Comparison of ENCODE assay signal across 24 cellular contexts in genomic region chr15:94028809-94029208, GRCh38.
DNase-seq lines count a peak whose midpoint lies in the region; ATAC-seq, FAIRE-seq and TF ChIP-seq lines count a peak whose summit lies in the region.
"Had no signal": no experiment of that assay in that cellular context is flagged by ENCODE, and none has a peak within 500 bp of the region (broad histone marks: within the 10 kb centered on the region; RNA-seq: fewer than 3 reads in every experiment).

No MANE protein-coding gene starts in this region.

- H3K36me3 ChIP-seq in HCT116 (ENCODE audit: control insufficient read depth in 1 of 2, insufficient read depth in 2 of 2, low read length in 2 of 2) (no peaks in the 10 kb centered on the region), mesendoderm (ENCODE audit: control insufficient read depth, insufficient read depth, low read length) (no peaks in the 10 kb centered on the region), transverse colon (no peaks in the 10 kb centered on the region)
- H3K36me3 ChIP-seq in CD4-positive, alpha-beta memory T cell (ENCODE audit: insufficient read depth, low read length) = no peaks in the 10 kb centered on the region
- H3K36me3 ChIP-seq: BLaER1 treated with 17β-estradiol and CSF1 and Interleukin-3, amounts not matched to agents 10 nM and 100 nM had no signal

- H3K4me1 Mint-ChIP-seq in chondrocyte (ENCODE audit: low read depth) = peaks cover 8% of the 10 kb centered on the region
- no peaks in the 10 kb centered on the region for H3K4me1 Mint-ChIP-seq in CD4-positive, alpha-beta memory T cell

- no CpG with 5 or more reads among the region's 6 CpGs for WGBS in mesendoderm (ENCODE audit: extremely low coverage, insufficient coverage, low lambda C conversion rate)
- 85% methylated on average over 6 of the region's 6 CpGs for WGBS in transverse colon (ENCODE audit: low coverage in 1 of 2), 2 donors

- H3K9ac ChIP-seq in HCT116 (ENCODE audit: low read length) (no peak overlapping the region), mesendoderm (ENCODE audit: low read length) (no peak overlapping the region)
- H3K9ac ChIP-seq: BLaER1 treated with 17β-estradiol and CSF1 and Interleukin-3, amounts not matched to agents 10 nM and 100 nM had no signal

- H3K4me2 ChIP-seq in HCT116 (ENCODE audit: low read length) (no peak overlapping the region), mesendoderm (ENCODE audit: low read length) (no peak overlapping the region)
- H3K4me2 ChIP-seq: BLaER1 treated with 17β-estradiol and CSF1 and Interleukin-3, amounts not matched to agents 10 nM and 100 nM had no signal

- peak; percentile 36; the same call in 1 of the 2 replicates for ATAC-seq in HCT116
- no peak for ATAC-seq in omental fat pad (ENCODE audit: low FRiP score)
- ATAC-seq: CD8-positive, alpha-beta T cell; Right ventricle myocardium inferior had no signal

- no peak overlapping the region for H3K4me3 Mint-ChIP-seq in chondrocyte (ENCODE audit: unreplicated experiment)
- H3K4me3 Mint-ChIP-seq in CD4-positive, alpha-beta memory T cell = no peak overlapping the region
- H3K4me3 Mint-ChIP-seq: CD8-positive, alpha-beta T cell had no signal

- H3K56ac ChIP-seq in mesendoderm (ENCODE audit: low read length) = no peak overlapping the region

- H2AK5ac ChIP-seq in mesendoderm (ENCODE audit: low read length) = no peak overlapping the region

- no peaks in the 10 kb centered on the region for H3K36me3 Mint-ChIP-seq in chondrocyte (ENCODE audit: low read depth)
- H3K36me3 Mint-ChIP-seq in CD4-positive, alpha-beta memory T cell = no peaks in the 10 kb centered on the region
- H3K36me3 Mint-ChIP-seq: CD8-positive, alpha-beta T cell had no signal

- no peak overlapping the region for H2BK120ac ChIP-seq in mesendoderm (ENCODE audit: low read depth, low read length)

- POLR2A ChIA-PET in HCT116 (lab: Charles Lee) = no interaction called here
- POLR2A ChIA-PET in CD4-positive, alpha-beta memory T cell (lab: Charles Lee; ENCODE audit: partially characterized antibody) = no interaction called here

- TF ChIP-seq CTCF in HCT116 (IDR thresholded peaks at IDR 0.05 in 2 of 3, conservative IDR thresholded peaks at IDR 0.05 in 1 of 3; ENCODE audit: borderline replicate concordance in 1 of 3, insufficient read depth in 1 of 3, low read depth in 2 of 3, low read length in 2 of 3) (no peak), chondrocyte (IDR thresholded peaks at IDR 0.05) (no peak), transverse colon (IDR thresholded peaks at IDR 0.05) (no peak), omental fat pad (IDR thresholded peaks at IDR 0.05) (no peak)

- CTCF ChIA-PET in HCT116 (lab: Charles Lee) = no interaction called here
- CTCF ChIA-PET in CD4-positive, alpha-beta memory T cell (lab: Charles Lee; ENCODE audit: partially characterized antibody) = no interaction called here

- H3K27ac Mint-ChIP-seq in chondrocyte (ENCODE audit: unreplicated experiment) = peak overlapping the region; percentile 33
- no peak overlapping the region for H3K27ac Mint-ChIP-seq in CD4-positive, alpha-beta memory T cell
- H3K27ac Mint-ChIP-seq: CD8-positive, alpha-beta T cell had no signal

- no peak overlapping the region for H2AFZ ChIP-seq in HCT116 (ENCODE audit: low read depth, low read length, poor library complexity, severe bottlenecking)

- no peak overlapping the region for H3K4ac ChIP-seq in mesendoderm (ENCODE audit: low read depth, low read length)

- no peaks in the 10 kb centered on the region for H4K20me1 ChIP-seq in HCT116 (ENCODE audit: insufficient read depth)
- H4K20me1 ChIP-seq: BLaER1 treated with 17β-estradiol and CSF1 and Interleukin-3, amounts not matched to agents 10 nM and 100 nM had no signal

- no peak for DNase-seq in HCT116 (ENCODE audit: low read depth, low spot score)
- DNase-seq in chondrocyte (ENCODE audit: low spot score) = no peak
- DNase-seq in mesendoderm = peak; percentile 32
- no peak for DNase-seq in transverse colon
- no peak for DNase-seq in GM12892 (ENCODE audit: insufficient read length)
- DNase-seq in omental fat pad (ENCODE audit: low spot score) = no peak
- no peak for DNase-seq in GOT3 (lab: John Stamatoyannopoulos, UW)
- DNase-seq in CD4-positive, alpha-beta memory T cell = no peak
- DNase-seq: CD8-positive, alpha-beta T cell; DMS153; KG1; NCI-H1092; NCI-H1436; NCI-H187 treated with DMSO at 0.1 percent for 48 hours; NCI-H2107; NCI-H446 treated with DMSO at 0.1 percent for 48 hours; NCI-H526 treated with DMSO at 0.1 percent for 48 hours had no signal

- H3K27me3 ChIP-seq in HCT116 (ENCODE audit: insufficient read depth, low read length) (peaks cover 8% of the 10 kb centered on the region; the same call in 1 of the 2 replicates), mesendoderm (ENCODE audit: insufficient read depth, low read length, poor library complexity) (no peaks in the 10 kb centered on the region), transverse colon (no peaks in the 10 kb centered on the region)
- H3K27me3 ChIP-seq in CD4-positive, alpha-beta memory T cell (ENCODE audit: insufficient read depth, low read length) = no peaks in the 10 kb centered on the region
- H3K27me3 ChIP-seq: BLaER1 treated with 17β-estradiol and CSF1 and Interleukin-3, amounts not matched to agents 10 nM and 100 nM had no signal

- no peak for FAIRE-seq in GM12892 (lab: Jason Lieb, UNC)
- FAIRE-seq: G401.6, GM18507, H54, HTR-8/SVneo had no signal

- no peak overlapping the region for H3K23ac ChIP-seq in mesendoderm (ENCODE audit: low read length)

- H3K9me3 ChIP-seq in HCT116 (ENCODE audit: control insufficient read depth in 1 of 2, insufficient read depth in 1 of 2, low read depth in 1 of 2, low read length in 2 of 2) (no peaks in the 10 kb centered on the region), transverse colon (no peaks in the 10 kb centered on the region)
- no peaks in the 10 kb centered on the region for H3K9me3 ChIP-seq in CD4-positive, alpha-beta memory T cell (ENCODE audit: control insufficient read depth in 1 of 2, low read length in 2 of 2)
- H3K9me3 ChIP-seq: BLaER1 treated with 17β-estradiol and CSF1 and Interleukin-3, amounts not matched to agents 10 nM and 100 nM had no signal

- H3K4me1 ChIP-seq in HCT116 (ENCODE audit: control insufficient read depth in 1 of 2, insufficient read depth in 2 of 2, low read length in 2 of 2) (no peaks in the 10 kb centered on the region), mesendoderm (ENCODE audit: control insufficient read depth, low read depth, low read length) (no peaks in the 10 kb centered on the region), transverse colon (no peaks in the 10 kb centered on the region)
- H3K4me1 ChIP-seq in CD4-positive, alpha-beta memory T cell (ENCODE audit: insufficient read depth, low read length) = no peaks in the 10 kb centered on the region
- H3K4me1 ChIP-seq: BLaER1 treated with 17β-estradiol and CSF1 and Interleukin-3, amounts not matched to agents 10 nM and 100 nM had no signal

- no peak for TF ChIP-seq RAD21 in HCT116 (IDR thresholded peaks at IDR 0.05; ENCODE audit: low read depth)

- no peaks in the 10 kb centered on the region for H3K9me3 Mint-ChIP-seq in chondrocyte (ENCODE audit: low read depth)
- peaks cover 0 to 5% (median 0%) of the 10 kb centered on the region in 8 donors for H3K9me3 Mint-ChIP-seq in CD4-positive, alpha-beta memory T cell
- H3K9me3 Mint-ChIP-seq: CD8-positive, alpha-beta T cell had no signal

- H3K9me2 ChIP-seq in HCT116 (ENCODE audit: insufficient read depth) = no peaks in the 10 kb centered on the region

- H2BK15ac ChIP-seq in mesendoderm (replicated peaks; ENCODE audit: low read depth) = no peak overlapping the region

- RAD21 ChIA-PET in HCT116 (lab: Charles Lee; ENCODE audit: low non-redundant PET in 1 of 2, low total read pairs in 2 of 2, uncharacterized antibody in 2 of 2, unreplicated experiment in 2 of 2) = no interaction called here

- no peak overlapping the region for H3K18ac ChIP-seq in mesendoderm (ENCODE audit: low read length)

- H3K79me2 ChIP-seq in HCT116 (ENCODE audit: insufficient read depth, low read length) = no peaks in the 10 kb centered on the region
- no peaks in the 10 kb centered on the region for H3K79me2 ChIP-seq in mesendoderm (ENCODE audit: control insufficient read depth, insufficient read depth, low read length)

- no peak overlapping the region for H2BK5ac ChIP-seq in mesendoderm (ENCODE audit: low read length)

- TF ChIP-seq EP300 in transverse colon (IDR thresholded peaks at IDR 0.05; ENCODE audit: low read depth) = no peak

- no peak overlapping the region for H4K8ac ChIP-seq in mesendoderm (ENCODE audit: low read depth, low read length)

- peaks cover 2% of the 10 kb centered on the region for H3K27me3 Mint-ChIP-seq in chondrocyte (ENCODE audit: low read depth)
- peaks cover 7 to 11% of the 10 kb centered on the region in 2 donors for H3K27me3 Mint-ChIP-seq in CD4-positive, alpha-beta memory T cell

- H4K5ac ChIP-seq in mesendoderm (ENCODE audit: low read length) = no peak overlapping the region

- intact Hi-C loops in HCT116 (cut with micrococcal nuclease) = no loop called here
- intact Hi-C loops in transverse colon (cut with DNase I; ENCODE audit: low total_unique reads) = no loop called here
- intact Hi-C loops in CD4-positive, alpha-beta memory T cell (cut with micrococcal nuclease) = no loop called here

- no peak overlapping the region for H3K27ac ChIP-seq in HCT116 (ENCODE audit: low read depth, low read length)
- no peak overlapping the region for H3K27ac ChIP-seq in mesendoderm (ENCODE audit: low read depth, low read length)
- H3K27ac ChIP-seq in transverse colon = peak overlapping the region in 3 of 4 donors; percentile 16 to 65 (median 60)
- no peak overlapping the region for H3K27ac ChIP-seq in CD4-positive, alpha-beta memory T cell (ENCODE audit: low read depth, low read length)
- H3K27ac ChIP-seq: BLaER1 treated with 17β-estradiol and CSF1 and Interleukin-3, amounts not matched to agents 10 nM and 100 nM; SK-N-MC had no signal

- TF ChIP-seq POLR2A in HCT116 (IDR thresholded peaks at IDR 0.05; ENCODE audit: borderline replicate concordance, extremely low read depth, insufficient read depth, insufficient read length) (no peak), transverse colon (IDR thresholded peaks at IDR 0.05) (no peak), GM12892 (IDR thresholded peaks at IDR 0.05; ENCODE audit: low read depth, low read length) (no peak)

- no TSS peak for BruUV-seq in HCT116 (replicated peaks; lab: Mats Ljungman, UMichigan)

- no peaks in the 10 kb centered on the region for H3K79me1 ChIP-seq in mesendoderm (ENCODE audit: low read length)

- H3K4me3 ChIP-seq in HCT116 (replicated peaks in 1 of 2; ENCODE audit: low read depth in 1 of 2, low read length in 2 of 2) (no peak overlapping the region), mesendoderm (ENCODE audit: low read length) (no peak overlapping the region), transverse colon (no peak overlapping the region)
- H3K4me3 ChIP-seq in CD4-positive, alpha-beta memory T cell (ENCODE audit: low read length in 2 of 2) = no peak overlapping the region
- H3K4me3 ChIP-seq: BLaER1 treated with 17β-estradiol and CSF1 and Interleukin-3, amounts not matched to agents 10 nM and 100 nM; SK-N-MC had no signal

- in situ Hi-C loops in transverse colon (cut with MboI; ENCODE audit: low pct_ligation_motif_present in 1 of 4, low pct_unique_long_range_greater_than_20kb in 1 of 4, low sequenced_read_pairs in 3 of 4) = no loop called here

Comparison
In these comparisons a context has a peak if more than half of its experiments do, and no peak if none do; other contexts are left out.
1. H3K27ac ChIP-seq: peak in transverse colon (3 of 4); none in HCT116 (single experiment), mesendoderm (single experiment) and CD4-positive, alpha-beta memory T cell (single experiment).